ENCODE assay signal across 1 cellular context in genomic region chr12:117040496-117040895, GRCh38.
TF ChIP-seq lines count a peak whose summit lies in the region.

No MANE protein-coding gene starts in this region.

TF ChIP-seq in H1, 55 proteins besides CTCF, POLR2A, EP300 and RAD21:
- no peak for TF ChIP-seq TAF1 (IDR thresholded peaks at IDR 0.05; ENCODE audit: low read depth, low read length)
- no peak for TF ChIP-seq SUZ12 (IDR thresholded peaks at IDR 0.05; ENCODE audit: low read length)
- no peak for TF ChIP-seq TEAD4 (IDR thresholded peaks at IDR 0.05; ENCODE audit: low read depth, low read length)
- TF ChIP-seq ATF2 (IDR thresholded peaks at IDR 0.05; ENCODE audit: low read length), result no peak
- TF ChIP-seq SP2 (IDR thresholded peaks at IDR 0.05; ENCODE audit: low read length), result no peak
- no peak for TF ChIP-seq NANOG (IDR thresholded peaks at IDR 0.05; ENCODE audit: insufficient read depth, low read depth, low read length, poor library complexity, severe bottlenecking)
